Comparison of ENCODE assay signal across 2 cellular contexts in the genomic region with DNA sequence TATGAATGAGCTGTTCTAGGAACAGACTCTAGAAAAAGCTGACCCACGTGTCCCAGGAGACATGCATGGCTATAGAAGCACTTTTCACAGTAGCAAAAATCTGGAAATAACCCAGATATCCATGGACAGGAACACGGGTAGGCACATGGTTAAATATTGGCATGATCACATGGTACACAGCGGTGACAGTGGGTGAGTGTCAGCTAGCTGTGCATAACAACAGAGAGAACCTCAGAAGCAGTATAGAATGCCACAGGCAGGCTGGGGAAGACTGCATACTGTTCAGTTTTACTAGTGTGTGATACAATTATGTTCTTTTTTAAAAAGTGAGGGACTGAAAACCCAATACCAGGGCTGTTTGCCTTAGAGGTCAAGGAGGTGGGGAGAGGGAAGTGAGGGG.
TF ChIP-seq lines count a peak whose summit lies in the region.

No MANE protein-coding gene starts in this region.

TF ChIP-seq in liver, 16 proteins besides CTCF, POLR2A, EP300 and RAD21:
- TF ChIP-seq HNF4G (IDR thresholded peaks at IDR 0.05) (no peak), REST (IDR thresholded peaks at IDR 0.05) (no peak), FOXA2 (IDR thresholded peaks at IDR 0.05) (no peak), SP1 (IDR thresholded peaks at IDR 0.05) (no peak)
TF ChIP-seq in liver: peak in this region for 0.

TF ChIP-seq in HepG2, 621 proteins besides CTCF, POLR2A, EP300 and RAD21:
- TF ChIP-seq CEBPG (CRISPR knock-in tag; IDR thresholded peaks at IDR 0.05): no peak
- TF ChIP-seq HIVEP1 (CRISPR knock-in tag; IDR thresholded peaks at IDR 0.05): no peak
- no peak for TF ChIP-seq NFAT5 (CRISPR knock-in tag; IDR thresholded peaks at IDR 0.05)
- no peak for TF ChIP-seq KLF15 (CRISPR knock-in tag; IDR thresholded peaks at IDR 0.05; ENCODE audit: borderline replicate concordance)
- no peak for TF ChIP-seq GATAD2A (CRISPR knock-in tag; IDR thresholded peaks at IDR 0.05)
- TF ChIP-seq, protein P1, sequence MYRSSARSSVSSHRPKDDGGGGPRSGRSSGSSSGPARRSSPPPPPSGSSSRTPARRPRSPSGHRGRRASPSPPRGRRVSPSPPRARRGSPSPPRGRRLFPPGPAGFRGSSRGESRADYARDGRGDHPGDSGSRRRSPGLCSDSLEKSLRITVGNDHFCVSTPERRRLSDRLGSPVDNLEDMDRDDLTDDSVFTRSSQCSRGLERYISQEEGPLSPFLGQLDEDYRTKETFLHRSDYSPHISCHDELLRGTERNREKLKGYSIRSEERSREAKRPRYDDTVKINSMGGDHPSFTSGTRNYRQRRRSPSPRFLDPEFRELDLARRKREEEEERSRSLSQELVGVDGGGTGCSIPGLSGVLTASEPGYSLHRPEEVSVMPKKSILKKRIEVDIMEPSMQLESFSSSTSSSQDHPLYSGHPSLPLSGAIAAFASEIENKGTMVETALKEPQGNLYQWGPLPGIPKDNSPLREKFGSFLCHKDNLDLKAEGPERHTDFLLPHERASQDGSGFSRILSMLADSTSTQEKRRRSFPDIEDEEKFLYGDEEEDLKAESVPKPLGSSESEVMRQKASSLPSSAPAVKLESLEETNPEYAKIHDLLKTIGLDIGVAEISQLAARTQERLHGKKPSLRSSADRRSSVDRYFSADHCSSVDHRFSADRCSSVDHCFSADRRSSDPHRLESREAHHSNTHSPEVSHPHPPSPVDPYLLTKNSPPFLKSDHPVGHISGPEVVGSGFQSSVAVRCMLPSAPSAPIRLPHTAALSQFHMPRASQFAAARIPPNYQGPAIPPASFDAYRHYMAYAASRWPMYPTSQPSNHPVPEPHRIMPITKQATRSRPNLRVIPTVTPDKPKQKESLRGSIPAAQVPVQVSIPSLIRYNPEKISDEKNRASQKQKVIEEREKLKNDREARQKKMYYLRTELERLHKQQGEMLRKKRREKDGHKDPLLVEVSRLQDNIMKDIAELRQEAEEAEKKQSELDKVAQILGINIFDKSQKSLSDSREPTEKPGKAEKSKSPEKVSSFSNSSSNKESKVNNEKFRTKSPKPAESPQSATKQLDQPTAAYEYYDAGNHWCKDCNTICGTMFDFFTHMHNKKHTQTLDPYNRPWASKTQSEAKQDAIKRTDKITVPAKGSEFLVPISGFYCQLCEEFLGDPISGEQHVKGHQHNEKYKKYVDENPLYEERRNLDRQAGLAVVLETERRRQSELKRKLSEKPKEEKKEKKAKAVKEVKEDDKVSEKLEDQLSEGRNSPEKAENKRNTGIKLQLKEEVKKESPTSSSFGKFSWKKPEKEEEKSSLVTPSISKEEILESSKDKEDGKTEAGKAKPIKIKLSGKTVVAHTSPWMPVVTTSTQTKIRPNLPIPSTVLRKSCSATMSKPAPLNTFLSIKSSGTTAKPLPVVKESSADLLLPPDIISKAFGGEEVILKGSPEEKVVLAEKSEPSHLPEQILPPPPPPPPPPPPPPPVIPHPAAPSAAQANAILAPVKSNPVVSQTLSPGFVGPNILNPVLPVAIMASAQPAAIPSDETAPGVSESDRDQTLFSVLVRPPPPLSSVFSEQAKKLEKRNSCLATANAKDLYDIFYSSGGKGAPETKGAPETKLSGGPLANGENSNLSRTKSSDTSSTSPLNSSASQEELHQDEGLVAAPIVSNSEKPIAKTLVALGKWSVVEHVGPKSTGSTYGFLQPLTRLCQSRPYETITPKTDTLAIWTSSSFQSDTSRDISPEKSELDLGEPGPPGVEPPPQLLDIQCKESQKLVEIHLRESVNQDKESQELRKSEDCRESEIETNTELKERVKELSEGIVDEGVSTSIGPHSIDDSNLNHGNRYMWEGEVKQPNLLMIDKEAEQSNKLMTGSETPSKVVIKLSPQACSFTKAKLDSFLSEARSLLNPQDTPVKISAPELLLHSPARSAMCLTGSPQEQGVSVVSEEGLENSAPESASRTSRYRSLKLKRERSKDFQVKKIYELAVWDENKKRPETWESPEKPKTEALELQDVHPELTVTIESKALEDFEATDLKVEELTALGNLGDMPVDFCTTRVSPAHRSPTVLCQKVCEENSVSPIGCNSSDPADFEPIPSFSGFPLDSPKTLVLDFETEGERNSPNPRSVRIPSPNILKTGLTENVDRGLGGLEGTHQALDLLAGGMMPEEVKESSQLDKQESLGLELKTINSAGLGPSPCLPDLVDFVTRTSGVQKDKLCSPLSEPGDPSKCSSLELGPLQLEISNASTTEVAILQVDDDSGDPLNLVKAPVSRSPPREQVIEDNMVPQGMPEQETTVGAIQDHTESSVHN (CRISPR knock-in tag; IDR thresholded peaks at IDR 0.05): no peak
